In the genomic region with DNA sequence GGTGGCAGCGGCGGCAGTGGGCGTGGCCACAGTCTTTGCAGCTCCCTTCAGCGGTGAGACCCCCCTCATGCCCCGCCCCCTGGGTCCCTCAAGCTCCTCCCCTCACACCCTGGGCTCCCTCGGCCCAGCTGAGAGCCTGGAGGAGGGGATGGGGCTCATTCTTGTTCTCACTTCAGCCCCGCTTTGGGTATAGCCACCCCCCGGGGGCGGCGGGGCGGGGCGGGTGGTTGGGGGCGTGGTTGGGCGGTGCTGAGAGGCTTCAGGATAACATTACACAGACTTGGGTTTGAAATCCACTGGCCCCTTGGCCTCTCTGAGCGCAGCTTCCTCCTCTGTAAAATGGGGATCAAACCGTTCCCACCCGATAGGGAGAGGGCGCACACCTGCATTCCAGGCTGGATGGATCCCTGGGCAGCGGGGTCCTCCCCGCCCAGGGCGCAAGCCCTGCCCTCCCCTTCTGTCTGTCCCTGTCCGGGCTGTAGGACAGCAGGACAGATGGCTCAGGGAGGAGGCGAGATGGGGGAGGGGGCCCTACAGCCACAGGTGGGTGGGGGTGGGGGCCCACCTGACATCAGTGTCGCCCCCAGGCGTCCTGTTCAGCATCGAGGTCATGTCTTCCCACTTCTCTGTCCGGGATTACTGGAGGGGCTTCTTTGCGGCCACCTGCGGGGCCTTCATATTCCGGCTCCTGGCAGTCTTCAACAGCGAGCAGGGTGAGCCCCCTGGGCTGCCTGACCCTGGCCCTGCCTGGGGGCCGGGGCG, we compare ENCODE assay signal across 8 cellular contexts. TPM values are rescaled to one million over a fixed set of nuclear protein-coding genes. Genes with fewer than 3 reads are reported as not detected.
DNase-seq lines count a peak whose midpoint lies in the region; ATAC-seq and TF ChIP-seq lines count a peak whose summit lies in the region.

No MANE protein-coding gene starts in this region.

- TF ChIP-seq CTCF in SK-N-SH (IDR thresholded peaks at IDR 0.05) (no peak), esophagus muscularis mucosa (IDR thresholded peaks at IDR 0.05) (no peak), sigmoid colon (IDR thresholded peaks at IDR 0.05) (no peak)

- no peaks in the 10 kb centered on the region for H3F3A ChIP-seq in SK-N-SH (replicated peaks; ENCODE audit: insufficient read depth)

- WGBS in SK-N-SH (ENCODE audit: low lambda C conversion rate) = 29% methylated on average over 16 of the region's 33 CpGs
- WGBS in esophagus muscularis mucosa = 17% methylated on average over 6 of the region's 33 CpGs
- 8 to 12% methylated on average over 33 of the region's 33 CpGs for WGBS in sigmoid colon, 2 donors

- TF ChIP-seq EP300 in SK-N-SH (IDR thresholded peaks at IDR 0.05; ENCODE audit: borderline replicate concordance in 1 of 2, low read depth in 1 of 2, low read length in 1 of 2) (no peak), esophagus muscularis mucosa (IDR thresholded peaks at IDR 0.05) (no peak), sigmoid colon (IDR thresholded peaks at IDR 0.05) (no peak)

- H3K9me3 ChIP-seq in SK-N-SH (no peaks in the 10 kb centered on the region), esophagus muscularis mucosa (no peaks in the 10 kb centered on the region), sigmoid colon (no peaks in the 10 kb centered on the region)

- DNase-seq in EL (peak; percentile 30), SK-N-SH (peak; percentile 73), esophagus muscularis mucosa (ENCODE audit: extremely low spot score) (no peak), sigmoid colon (no peak), left lobe of liver (ENCODE audit: low spot score) (no peak), AG08396 (ENCODE audit: low spot score) (no peak)

- H3K27me3 ChIP-seq in SK-N-SH (ENCODE audit: insufficient read depth) = no peaks in the 10 kb centered on the region
- no peaks in the 10 kb centered on the region for H3K27me3 ChIP-seq in esophagus muscularis mucosa
- no peaks in the 10 kb centered on the region for H3K27me3 ChIP-seq in sigmoid colon

- POLR2A ChIA-PET in SK-N-SH (lab: Yijun Ruan, JAX) = no interaction called here

- H3K4me3 ChIP-seq in SK-N-SH (ENCODE audit: low read depth in 2 of 2, low read length in 1 of 2) = 0 out of 4 replicates have a peak overlapping the region, but pooled peaks of 1 of the 2 experiments have one; percentile 5
- peak overlapping the region; percentile 39 to 48 (median 46) for H3K4me3 ChIP-seq in esophagus muscularis mucosa
- H3K4me3 ChIP-seq in sigmoid colon = peak overlapping the region; percentile 6 to 45 (median 26)

- H3K9ac ChIP-seq in SK-N-SH = no peak overlapping the region

- H3K36me3 ChIP-seq in SK-N-SH (replicated peaks in 1 of 2; ENCODE audit: control insufficient read depth in 1 of 2, insufficient read depth in 2 of 2, low read length in 1 of 2) (no peaks in the 10 kb centered on the region), esophagus muscularis mucosa (no peaks in the 10 kb centered on the region), sigmoid colon (no peaks in the 10 kb centered on the region)

- peak overlapping the region; percentile 59 for H3K4me2 ChIP-seq in SK-N-SH

- no peaks in the 10 kb centered on the region for H4K20me1 ChIP-seq in SK-N-SH (ENCODE audit: insufficient read depth)

- no peaks in the 10 kb centered on the region for H3K79me2 ChIP-seq in SK-N-SH (ENCODE audit: insufficient read depth)

- H3K4me1 ChIP-seq in SK-N-SH (ENCODE audit: control insufficient read depth in 1 of 2, insufficient read depth in 2 of 2, low read depth in 1 of 2, low read length in 1 of 2) = peaks cover 0 to 7% of the 10 kb centered on the region in 2 experiments; a peak in 1 of 4 replicates
- H3K4me1 ChIP-seq in esophagus muscularis mucosa = peaks cover 9 to 21% (median 17%) of the 10 kb centered on the region in 4 donors
- H3K4me1 ChIP-seq in sigmoid colon = peaks cover 3 to 16% (median 12%) of the 10 kb centered on the region in 4 donors

- CTCF ChIA-PET in SK-N-SH (lab: Yijun Ruan, JAX) = interaction anchor here (1.1 to 2.5 kb wide), 3 partner anchors 17 to 235 kb away, joined by 3 to 14 read pairs (median 3); no protein-coding TSS in a partner anchor

- ATAC-seq in left lobe of liver (no peak), HG02938 (IDR thresholded peaks at IDR 0.05; ENCODE audit: unreplicated experiment) (no peak), HG03439 (IDR thresholded peaks at IDR 0.05; ENCODE audit: unreplicated experiment) (no peak)

- H3K27ac ChIP-seq in SK-N-SH (ENCODE audit: low read depth in 2 of 2, low read length in 1 of 2) (no peak overlapping the region), esophagus muscularis mucosa (replicated peaks in 1 of 4) (peak overlapping the region in 1 of 4 donors; percentile 61), sigmoid colon (peak overlapping the region in 3 of 4 donors; percentile 47 to 65 (median 55))

- TF ChIP-seq RAD21 in SK-N-SH (IDR thresholded peaks at IDR 0.05; ENCODE audit: low read length) = no peak

- H3K9me2 ChIP-seq in SK-N-SH = no peaks in the 10 kb centered on the region

- intact Hi-C loops in esophagus muscularis mucosa (cut with DNase I) = no loop called here
- intact Hi-C loops in sigmoid colon (cut with DNase I) = no loop called here

- 0 out of 2 replicates have a peak overlapping the region, but pooled peaks have one; percentile 6 for H2AFZ ChIP-seq in SK-N-SH (ENCODE audit: low read depth)

- no peak for TF ChIP-seq POLR2A in esophagus muscularis mucosa (IDR thresholded peaks at IDR 0.05; ENCODE audit: low read depth)
- TF ChIP-seq POLR2A in sigmoid colon (IDR thresholded peaks at IDR 0.05) = no peak

TF ChIP-seq in SK-N-SH, 30 proteins besides CTCF, POLR2A, EP300 and RAD21 (continues in another document):
- TF ChIP-seq, protein P1, sequence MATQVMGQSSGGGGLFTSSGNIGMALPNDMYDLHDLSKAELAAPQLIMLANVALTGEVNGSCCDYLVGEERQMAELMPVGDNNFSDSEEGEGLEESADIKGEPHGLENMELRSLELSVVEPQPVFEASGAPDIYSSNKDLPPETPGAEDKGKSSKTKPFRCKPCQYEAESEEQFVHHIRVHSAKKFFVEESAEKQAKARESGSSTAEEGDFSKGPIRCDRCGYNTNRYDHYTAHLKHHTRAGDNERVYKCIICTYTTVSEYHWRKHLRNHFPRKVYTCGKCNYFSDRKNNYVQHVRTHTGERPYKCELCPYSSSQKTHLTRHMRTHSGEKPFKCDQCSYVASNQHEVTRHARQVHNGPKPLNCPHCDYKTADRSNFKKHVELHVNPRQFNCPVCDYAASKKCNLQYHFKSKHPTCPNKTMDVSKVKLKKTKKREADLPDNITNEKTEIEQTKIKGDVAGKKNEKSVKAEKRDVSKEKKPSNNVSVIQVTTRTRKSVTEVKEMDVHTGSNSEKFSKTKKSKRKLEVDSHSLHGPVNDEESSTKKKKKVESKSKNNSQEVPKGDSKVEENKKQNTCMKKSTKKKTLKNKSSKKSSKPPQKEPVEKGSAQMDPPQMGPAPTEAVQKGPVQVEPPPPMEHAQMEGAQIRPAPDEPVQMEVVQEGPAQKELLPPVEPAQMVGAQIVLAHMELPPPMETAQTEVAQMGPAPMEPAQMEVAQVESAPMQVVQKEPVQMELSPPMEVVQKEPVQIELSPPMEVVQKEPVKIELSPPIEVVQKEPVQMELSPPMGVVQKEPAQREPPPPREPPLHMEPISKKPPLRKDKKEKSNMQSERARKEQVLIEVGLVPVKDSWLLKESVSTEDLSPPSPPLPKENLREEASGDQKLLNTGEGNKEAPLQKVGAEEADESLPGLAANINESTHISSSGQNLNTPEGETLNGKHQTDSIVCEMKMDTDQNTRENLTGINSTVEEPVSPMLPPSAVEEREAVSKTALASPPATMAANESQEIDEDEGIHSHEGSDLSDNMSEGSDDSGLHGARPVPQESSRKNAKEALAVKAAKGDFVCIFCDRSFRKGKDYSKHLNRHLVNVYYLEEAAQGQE (IDR thresholded peaks at IDR 0.05; ENCODE audit: low read depth, low read length) = no peak
- no peak for TF ChIP-seq TEAD4 (IDR thresholded peaks at IDR 0.05; ENCODE audit: borderline replicate concordance, insufficient read depth)
- TF ChIP-seq FOSL2 (IDR thresholded peaks at IDR 0.05; ENCODE audit: borderline replicate concordance, low read depth) = no peak
- TF ChIP-seq MEF2A (IDR thresholded peaks at IDR 0.05; ENCODE audit: borderline replicate concordance, low read depth) = no peak

RNA-seq across cellular contexts. Expression of a gene that starts 5.1 kb away (rescaled TPM):
- 0.03 TPM in 2 replicates for polyA plus RNA-seq in SK-N-SH (2012; rRNA removed)
- 0.01 TPM in 1 of 2 replicates, not detected in the other for polyA plus RNA-seq in SK-N-SH (2012; cell fraction: cytosol; rRNA removed)
- 0.24 and 0.46 TPM in 2 replicates for polyA plus RNA-seq in SK-N-SH (2012; cell fraction: nucleus; rRNA removed)
- total RNA-seq in esophagus muscularis mucosa = under 1 TPM in 3 of 4 donors, not detected in 1; 0.17 to 0.42 (median 0.33) TPM
- total RNA-seq in sigmoid colon = 1 to 10 TPM in 1 of 4 donors, not detected in 3; 1.1 TPM
- under 1 TPM in 1 of 3 donors, not detected in 2; 0.13 TPM for polyA plus RNA-seq in sigmoid colon
- 0.08 TPM for total RNA-seq in left lobe of liver

RNA-seq across cellular contexts. Expression of a gene that starts 9.1 kb away (rescaled TPM):
- polyA plus RNA-seq in SK-N-SH (2012; rRNA removed) (0.05 and 0.23 TPM in 2 replicates), sigmoid colon (10 to 100 TPM in 1 of 3 donors, 1 to 10 TPM in 2; 6.7 to 22.7 (median 7.2) TPM)
- 0.03 and 0.08 TPM in 2 replicates for polyA plus RNA-seq in SK-N-SH (2012; cell fraction: cytosol; rRNA removed)
- 0.06 and 0.11 TPM in 2 replicates for polyA plus RNA-seq in SK-N-SH (2012; cell fraction: nucleus; rRNA removed)
- total RNA-seq in esophagus muscularis mucosa (100 to 1,000 TPM; 111 to 408 (median 279) TPM), sigmoid colon (100 to 1,000 TPM in 2 of 4 donors, 10 to 100 TPM in 2; 44.4 to 224 (median 86.3) TPM), left lobe of liver (1.2 TPM)

RNA-seq across cellular contexts. Expression of a gene that starts 16.7 kb away (rescaled TPM):
- polyA plus RNA-seq in SK-N-SH (2012; rRNA removed) (0.37 and 0.41 TPM in 2 replicates), sigmoid colon (under 1 TPM in 1 of 3 donors, not detected in 2; 0.04 TPM)
- 0.18 and 0.25 TPM in 2 replicates for polyA plus RNA-seq in SK-N-SH (2012; cell fraction: cytosol; rRNA removed)
- 2.0 and 2.4 TPM in 2 replicates for polyA plus RNA-seq in SK-N-SH (2012; cell fraction: nucleus; rRNA removed)
- total RNA-seq in esophagus muscularis mucosa (under 1 TPM in 1 of 4 donors, not detected in 3; 0.34 TPM), sigmoid colon (under 1 TPM in 3 of 4 donors, not detected in 1; 0.28 to 0.71 (median 0.33) TPM), left lobe of liver (not detected)

RNA-seq across cellular contexts. Expression of a gene that starts 22.9 kb away (rescaled TPM):
- polyA plus RNA-seq in SK-N-SH (2012; rRNA removed) = not detected in 2 replicates
- not detected in 2 replicates for polyA plus RNA-seq in SK-N-SH (2012; cell fraction: cytosol; rRNA removed)
- polyA plus RNA-seq in SK-N-SH (2012; cell fraction: nucleus; rRNA removed) = not detected in 2 replicates
- not detected for total RNA-seq in esophagus muscularis mucosa
- not detected for total RNA-seq in sigmoid colon
- polyA plus RNA-seq in sigmoid colon = under 1 TPM in 1 of 3 donors, not detected in 2; under 0.01 TPM
- not detected for total RNA-seq in left lobe of liver

RNA-seq across cellular contexts. Expression of a gene that starts 46.5 kb away (rescaled TPM):
- polyA plus RNA-seq in SK-N-SH (2012; rRNA removed) (0.97 and 1.6 TPM in 2 replicates), sigmoid colon (under 1 TPM in 1 of 3 donors, not detected in 2; 0.12 TPM)
- 0.71 and 1.2 TPM in 2 replicates for polyA plus RNA-seq in SK-N-SH (2012; cell fraction: cytosol; rRNA removed)
- 0.95 and 2.1 TPM in 2 replicates for polyA plus RNA-seq in SK-N-SH (2012; cell fraction: nucleus; rRNA removed)
- total RNA-seq in esophagus muscularis mucosa (under 1 TPM in 2 of 4 donors, not detected in 2; 0.33 to 0.39 TPM), sigmoid colon (under 1 TPM in 1 of 4 donors, not detected in 3; 0.81 TPM), left lobe of liver (not detected)

Comparison
In these comparisons a context has a peak if more than half of its experiments do, and no peak if none do; other contexts are left out.
1. DNase-seq: peak in EL (single experiment) and SK-N-SH (single experiment); none in esophagus muscularis mucosa (single experiment), sigmoid colon (single experiment), left lobe of liver (single experiment) and AG08396 (single experiment).
2. H3K27ac ChIP-seq: peak in sigmoid colon (3 of 4); none in SK-N-SH (0 of 2).
3. RNA of a gene that starts 9.1 kb away (total RNA-seq): 111 to 408 TPM in esophagus muscularis mucosa and 44.4 to 224 TPM in sigmoid colon; 1.2 TPM in left lobe of liver (single experiment); every median in the first group is over 10 times any median in the second.